Comparison of ENCODE assay signal across 24 cellular contexts in the genomic region with DNA sequence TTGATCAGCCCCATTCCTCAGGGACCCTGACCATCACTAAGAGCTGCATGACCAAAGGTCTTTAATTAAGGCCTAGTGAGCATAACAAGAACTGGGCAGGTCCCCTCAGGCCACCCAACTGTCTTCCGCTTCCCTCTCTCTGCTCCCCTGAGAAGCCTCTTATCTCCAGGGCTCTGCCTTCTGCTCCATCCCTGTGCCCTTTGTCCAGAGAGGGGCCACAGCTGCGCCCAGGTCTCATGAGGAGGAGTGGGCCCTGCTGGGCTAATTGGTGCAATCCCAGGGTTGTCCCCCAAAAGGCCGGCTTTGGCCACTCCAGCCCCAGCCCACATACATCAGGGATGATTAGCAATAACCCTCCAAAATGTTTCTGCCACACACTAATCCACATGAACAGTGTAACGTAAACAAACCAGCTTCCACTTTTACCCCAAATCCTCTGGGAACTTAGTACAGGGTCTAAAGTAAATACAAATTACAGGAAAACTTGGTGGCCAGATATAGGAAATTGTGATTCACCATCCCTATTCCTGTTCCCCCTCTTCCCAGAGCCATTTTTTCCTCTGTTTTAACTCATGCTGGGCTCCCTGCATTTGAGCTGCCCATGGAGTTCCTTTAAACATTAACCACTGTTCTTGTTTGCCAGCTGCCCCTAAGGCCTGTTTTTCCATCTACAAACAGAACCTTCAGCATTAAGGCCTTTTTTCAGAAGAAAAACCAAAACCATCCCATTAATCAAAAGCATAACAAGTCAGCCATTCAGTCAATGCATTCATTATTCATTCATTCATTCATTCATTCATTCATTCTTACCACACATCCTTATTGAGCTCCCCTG. TPM values are rescaled to one million over a fixed set of nuclear protein-coding genes. Genes with fewer than 3 reads are reported as not detected.
DNase-seq lines count a peak whose midpoint lies in the region; ATAC-seq, FAIRE-seq and TF ChIP-seq lines count a peak whose summit lies in the region.
"Had no signal": no experiment of that assay in that cellular context is flagged by ENCODE, and none has a peak within 500 bp of the region (broad histone marks: within the 10 kb centered on the region; RNA-seq: fewer than 3 reads in every experiment).

No MANE protein-coding gene starts in this region.

- POLR2A ChIA-PET in endothelial cell of umbilical vein (lab: Charles Lee) (no interaction called here), HepG2 (lab: Yijun Ruan, JAX) (no interaction called here)

- H3K4me1 ChIP-seq in endothelial cell of umbilical vein (ENCODE audit: control insufficient read depth, extremely low read depth, insufficient read depth, low read length) (peaks cover 9% of the 10 kb centered on the region), HepG2 (ENCODE audit: insufficient read depth, low read length) (peaks cover 22% of the 10 kb centered on the region)

- no peak for DNase-seq in activated T-cell treated with anti-CD3 and anti-CD28 coated beads, Interleukin-2, amount 50 U/mL, for 72 hours
- no peak for DNase-seq in activated T-cell treated with anti-CD3 and anti-CD28 coated beads, Interleukin-2, amount 50 U/mL, for 48 hours
- DNase-seq in endothelial cell of umbilical vein (ENCODE audit: low read depth, low spot score): peak; percentile 38
- peak; percentile 46 for DNase-seq in HepG2 (ENCODE audit: low spot score)
- no peak for DNase-seq in GM13977 (ENCODE audit: low spot score)
- no peak for DNase-seq in NCI-H1694 treated with DMSO at 0.1 percent for 48 hours (lab: John Stamatoyannopoulos, UW)
- DNase-seq: 8988T; activated CD4-positive, alpha-beta T cell treated with anti-CD3 and anti-CD28 coated beads, Interleukin-2, amount 50 U/mL, for 1 hour; activated naive CD4-positive, alpha-beta T cell; anterior cingulate cortex; effector CD8-positive, alpha-beta T cell; esophagus squamous epithelium; GF-D8; NCI-H1417 treated with DMSO at 0.1 percent for 48 hours; NCI-H748 treated with DMSO at 0.1 percent for 48 hours; SHP77 treated with DMSO at 0.1 percent for 48 hours had no signal

- H3K27ac Mint-ChIP-seq in activated T-cell treated with anti-CD3 and anti-CD28 coated beads, Interleukin-2, amount 50 U/mL, for 72 hours: peak overlapping the region; percentile 57
- H3K27ac Mint-ChIP-seq: stimulated activated effector memory CD8-positive, alpha-beta T cell treated with anti-CD3 and anti-CD28 coated beads, Interleukin-12 subunit alpha, Interleukin-12 subunit beta, amount 100 ng/mL, for 72 hours had no signal

- H3K9me3 ChIP-seq in endothelial cell of umbilical vein (replicated peaks; ENCODE audit: control insufficient read depth, insufficient read depth, low read length) (no peaks in the 10 kb centered on the region), HepG2 (ENCODE audit: low read length) (no peaks in the 10 kb centered on the region)
- H3K9me3 ChIP-seq: esophagus squamous epithelium, tibial nerve had no signal

- H3K9ac ChIP-seq in endothelial cell of umbilical vein (replicated peaks; ENCODE audit: extremely low read depth, insufficient read depth, low read length) (no peak overlapping the region), HepG2 (ENCODE audit: insufficient read depth, low read depth, low read length) (no peak overlapping the region)

- TF ChIP-seq POLR2A in endothelial cell of umbilical vein (IDR thresholded peaks at IDR 0.05; ENCODE audit: low read depth, low read length) (no peak), HepG2 (IDR thresholded peaks at IDR 0.05; ENCODE audit: insufficient read depth in 1 of 2, low read depth in 2 of 2, low read length in 2 of 2) (no peak)

- in situ Hi-C loops in HepG2 (cut with HindIII; ENCODE audit: extremely low pct_ligation_motif_present, low pct_unique_long_range_greater_than_20kb): loop anchor here (5.0 kb wide), 1 partner anchor 103 kb away; no protein-coding TSS in a partner anchor
- in situ Hi-C loops in GM13977 (cut with MboI; ENCODE audit: low pct_unique_long_range_greater_than_20kb, low sequenced_read_pairs, unreplicated experiment): no loop called here

- TF ChIP-seq EP300 in HepG2 (IDR thresholded peaks at IDR 0.05; ENCODE audit: low read depth in 2 of 2, low read length in 2 of 2) (no peak), HepG2 (CRISPR knock-in tag; IDR thresholded peaks at IDR 0.05; ENCODE audit: borderline replicate concordance) (no peak)

- no peaks in the 10 kb centered on the region for H3K79me2 ChIP-seq in endothelial cell of umbilical vein (ENCODE audit: control insufficient read depth, insufficient read depth, low read length)
- no peaks in the 10 kb centered on the region for H3K79me2 ChIP-seq in HepG2 (ENCODE audit: insufficient read depth, low read length)

- no peaks in the 10 kb centered on the region for H3K36me3 Mint-ChIP-seq in activated T-cell treated with anti-CD3 and anti-CD28 coated beads, Interleukin-2, amount 50 U/mL, for 72 hours (ENCODE audit: insufficient read depth in 2 of 2)
- H3K36me3 Mint-ChIP-seq: stimulated activated effector memory CD8-positive, alpha-beta T cell treated with anti-CD3 and anti-CD28 coated beads, Interleukin-12 subunit alpha, Interleukin-12 subunit beta, amount 100 ng/mL, for 72 hours had no signal

- dilution Hi-C loops in endothelial cell of umbilical vein (cut with MboI; ENCODE audit: extremely low pct_ligation_motif_present, low sequenced_read_pairs): no loop called here

- H3K4me3 Mint-ChIP-seq in activated T-cell treated with anti-CD3 and anti-CD28 coated beads, Interleukin-2, amount 50 U/mL, for 72 hours: no peak overlapping the region
- H3K4me3 Mint-ChIP-seq: central memory CD8-positive, alpha-beta T cell; stimulated activated effector memory CD8-positive, alpha-beta T cell treated with anti-CD3 and anti-CD28 coated beads, Interleukin-12 subunit alpha, Interleukin-12 subunit beta, amount 100 ng/mL, for 72 hours had no signal

- TF ChIP-seq CTCF in endothelial cell of umbilical vein (IDR thresholded peaks at IDR 0.05; ENCODE audit: extremely low read depth in 1 of 2, insufficient read depth in 1 of 2, low read depth in 1 of 2, low read length in 2 of 2) (no peak), HepG2 (CRISPR knock-in tag; IDR thresholded peaks at IDR 0.05) (no peak), GM13977 (IDR thresholded peaks at IDR 0.05; ENCODE audit: extremely low read depth, insufficient read depth, missing control alignments) (no peak)

- no peaks in the 10 kb centered on the region for H4K20me1 ChIP-seq in endothelial cell of umbilical vein (replicated peaks; ENCODE audit: control insufficient read depth, extremely low read depth, insufficient read depth, low read length)
- no peaks in the 10 kb centered on the region for H4K20me1 ChIP-seq in HepG2 (ENCODE audit: insufficient read depth, low read length)

- H3K4me3 ChIP-seq in endothelial cell of umbilical vein (replicated peaks in 1 of 3; ENCODE audit: insufficient read depth in 1 of 3, low read depth in 1 of 3, low read length in 3 of 3) (no peak overlapping the region), HepG2 (replicated peaks in 1 of 3; ENCODE audit: insufficient read depth in 1 of 3, low read depth in 2 of 3, low read length in 3 of 3) (no peak overlapping the region; a peak in 1 of 6 replicates)
- H3K4me3 ChIP-seq: esophagus squamous epithelium, tibial nerve had no signal

- H3K27me3 Mint-ChIP-seq in activated T-cell treated with anti-CD3 and anti-CD28 coated beads, Interleukin-2, amount 50 U/mL, for 72 hours (ENCODE audit: low read depth): peaks cover 8% of the 10 kb centered on the region
- H3K27me3 Mint-ChIP-seq: central memory CD8-positive, alpha-beta T cell had no signal

- no peak for TF ChIP-seq RAD21 in HepG2 (CRISPR knock-in tag; IDR thresholded peaks at IDR 0.05)

- H3K36me3 ChIP-seq in endothelial cell of umbilical vein (ENCODE audit: control insufficient read depth in 2 of 2, extremely low read depth in 1 of 2, insufficient read depth in 2 of 2, low read length in 2 of 2) (no peaks in the 10 kb centered on the region), HepG2 (replicated peaks in 1 of 2; ENCODE audit: control insufficient read depth in 1 of 2, insufficient read depth in 2 of 2, low read length in 2 of 2) (no peaks in the 10 kb centered on the region)
- H3K36me3 ChIP-seq: esophagus squamous epithelium, tibial nerve had no signal

- H3K27ac ChIP-seq in endothelial cell of umbilical vein (ENCODE audit: insufficient read depth, low read depth, low read length) (no peak overlapping the region), HepG2 (ENCODE audit: extremely low read length, insufficient read depth, low read length) (no peak overlapping the region)
- H3K27ac ChIP-seq: esophagus squamous epithelium had no signal

- intact Hi-C loops in endothelial cell of umbilical vein (cut with micrococcal nuclease): no loop called here
- intact Hi-C loops in HepG2 (cut with micrococcal nuclease; ENCODE audit: unreplicated experiment): loop anchor here (5.0 to 10.0 kb wide), 2 partner anchors 58 to 880 kb away; no protein-coding TSS in a partner anchor

- peak overlapping the region; percentile 42 for H3K4me2 ChIP-seq in endothelial cell of umbilical vein (ENCODE audit: insufficient read depth, low read length)
- H3K4me2 ChIP-seq in HepG2 (ENCODE audit: low read depth, low read length): peak overlapping the region; percentile 66

- WGBS in HepG2 (ENCODE audit: low lambda C conversion rate): 4% methylated on average over 4 of the region's 4 CpGs

- no peaks in the 10 kb centered on the region for H3K9me1 ChIP-seq in endothelial cell of umbilical vein (replicated peaks; ENCODE audit: control insufficient read depth, extremely low read depth, insufficient read depth, low read length)

- BruUV-seq in endothelial cell of umbilical vein (replicated peaks; lab: Mats Ljungman, UMichigan) (no TSS peak), HepG2 (replicated peaks; lab: Mats Ljungman, UMichigan) (no TSS peak)

- CTCF ChIA-PET in endothelial cell of umbilical vein (lab: Charles Lee): interaction anchor here (0.8 to 5.9 kb wide), 25 partner anchors 9 to 464 kb away, joined by 3 to 92 read pairs (median 5); a partner anchor contains a TSS
- CTCF ChIA-PET in HepG2 (lab: Yijun Ruan, JAX; ENCODE audit: low intra/inter-chr PET ratio, low total read pairs): interaction anchor here (2.6 to 2.7 kb wide), 2 partner anchors 104 to 332 kb away, joined by 7 to 32 read pairs; no protein-coding TSS in a partner anchor

- peaks cover 4 to 6% of the 10 kb centered on the region in 2 experiments for H3K27me3 ChIP-seq in endothelial cell of umbilical vein (ENCODE audit: control insufficient read depth in 2 of 2, insufficient read depth in 2 of 2, low read length in 2 of 2)
- no peaks in the 10 kb centered on the region for H3K27me3 ChIP-seq in HepG2 (ENCODE audit: control insufficient read depth in 1 of 2, insufficient read depth in 2 of 2, low read length in 2 of 2)
- H3K27me3 ChIP-seq: esophagus squamous epithelium, tibial nerve had no signal

- peaks cover 46% of the 10 kb centered on the region for H3K4me1 Mint-ChIP-seq in activated T-cell treated with anti-CD3 and anti-CD28 coated beads, Interleukin-2, amount 50 U/mL, for 72 hours (ENCODE audit: low read depth)
- H3K4me1 Mint-ChIP-seq: central memory CD8-positive, alpha-beta T cell had no signal

- H3K9me3 Mint-ChIP-seq in activated T-cell treated with anti-CD3 and anti-CD28 coated beads, Interleukin-2, amount 50 U/mL, for 72 hours: no peaks in the 10 kb centered on the region
- H3K9me3 Mint-ChIP-seq: central memory CD8-positive, alpha-beta T cell; stimulated activated effector memory CD8-positive, alpha-beta T cell treated with anti-CD3 and anti-CD28 coated beads, Interleukin-12 subunit alpha, Interleukin-12 subunit beta, amount 100 ng/mL, for 72 hours had no signal

- no peak for ATAC-seq in activated T-cell treated with anti-CD3 and anti-CD28 coated beads, Interleukin-2, amount 50 U/mL, for 72 hours (replicated peaks in 1 of 2)
- ATAC-seq in HepG2: peak; percentile 81
- ATAC-seq in HG03025 (IDR thresholded peaks at IDR 0.05; ENCODE audit: low FRiP score, unreplicated experiment): no peak
- no peak for ATAC-seq in HG02571 (IDR thresholded peaks at IDR 0.05; ENCODE audit: unreplicated experiment)
- ATAC-seq: stimulated activated effector memory CD8-positive, alpha-beta T cell treated with anti-CD3 and anti-CD28 coated beads, Interleukin-12 subunit alpha, Interleukin-12 subunit beta, amount 100 ng/mL, for 72 hours had no signal

- peak overlapping the region; percentile 63 for H2AFZ ChIP-seq in endothelial cell of umbilical vein (ENCODE audit: low read depth, low read length)
- no peak overlapping the region for H2AFZ ChIP-seq in HepG2 (ENCODE audit: low read length)

- peak; percentile 62 for FAIRE-seq in endothelial cell of umbilical vein (lab: Jason Lieb, UNC)
- peak; percentile 86 for FAIRE-seq in HepG2 (lab: Jason Lieb, UNC)
- FAIRE-seq: H54, keratinocyte had no signal

RNA-seq across cellular contexts. Expression of a gene that starts 34.6 kb away (rescaled TPM):
- total RNA-seq in activated T-cell treated with anti-CD3 and anti-CD28 coated beads, Interleukin-2, amount 50 U/mL, for 72 hours: 10 to 100 TPM; 12.0 to 15.1 TPM
- total RNA-seq in endothelial cell of umbilical vein (153 and 164 TPM in 2 replicates), HepG2 (2016; rRNA removed; fragmentation: Illumina TruSeq; extraction: Trizol) (not detected in 2 replicates)
- polyA plus RNA-seq in endothelial cell of umbilical vein (221 and 241 TPM in 2 replicates), HepG2 (2011; rRNA removed) (not detected in 2 replicates)
- polyA plus RNA-seq in endothelial cell of umbilical vein (2011; cell fraction: cytosol; rRNA removed): 93.2 and 148 TPM in 2 replicates
- polyA plus RNA-seq in endothelial cell of umbilical vein (2011; cell fraction: nucleus; rRNA removed): 50.3 and 61.3 TPM in 2 replicates
- polyA plus RNA-seq in endothelial cell of umbilical vein (2012): 90.3 and 91.1 TPM in 2 replicates
- polyA minus RNA-seq in endothelial cell of umbilical vein: 21.3 and 31.6 TPM in 2 replicates
- 14.2 TPM for polyA minus RNA-seq in endothelial cell of umbilical vein (2011; cell fraction: cytosol; rRNA and poly(A)+ RNA removed)
- polyA minus RNA-seq in endothelial cell of umbilical vein (2011; cell fraction: nucleus; rRNA and poly(A)+ RNA removed): 12.1 and 21.8 TPM in 2 replicates
- total RNA-seq in HepG2 (2016; cell fraction: cytosol; rRNA removed; fragmentation: Illumina TruSeq; extraction: Trizol; ENCODE audit: low read depth): not detected in 2 replicates
- not detected in 2 replicates for total RNA-seq in HepG2 (2016; cell fraction: insoluble cytoplasmic fraction; rRNA removed; fragmentation: Illumina TruSeq; extraction: Trizol)
- not detected in 2 replicates for total RNA-seq in HepG2 (2016; cell fraction: membrane; rRNA removed; fragmentation: Illumina TruSeq; extraction: Trizol)
- not detected in 2 replicates for total RNA-seq in HepG2 (2016; cell fraction: nucleus; rRNA removed; fragmentation: Illumina TruSeq; extraction: Trizol)
- polyA plus RNA-seq in HepG2 (2011; cell fraction: cytosol; rRNA removed): not detected in 2 replicates
- polyA plus RNA-seq in HepG2 (2011; cell fraction: nucleus; rRNA removed): not detected in 2 replicates
- not detected in 2 replicates for polyA plus RNA-seq in HepG2 (2012)
- not detected in 2 replicates for polyA plus RNA-seq in HepG2 (2016; cell fraction: cytosol; fragmentation: Illumina TruSeq; extraction: Trizol; ENCODE audit: low read depth)
- not detected in 2 replicates for polyA plus RNA-seq in HepG2 (2016; cell fraction: insoluble cytoplasmic fraction; fragmentation: Illumina TruSeq; extraction: Trizol; ENCODE audit: low read depth)
- polyA plus RNA-seq in HepG2 (2016; cell fraction: membrane; fragmentation: Illumina TruSeq; extraction: Trizol; ENCODE audit: low read depth): not detected in 2 replicates
- not detected in 2 replicates for polyA plus RNA-seq in HepG2 (2016; cell fraction: nucleus; fragmentation: Illumina TruSeq; extraction: Trizol; ENCODE audit: insufficient read depth, low read depth)
- 8.6 TPM in 1 of 2 replicates, not detected in the other for polyA minus RNA-seq in HepG2 (2011; rRNA and poly(A)+ RNA removed; ENCODE audit: low replicate concordance)
- polyA minus RNA-seq in HepG2 (2011; cell fraction: cytosol; rRNA and poly(A)+ RNA removed): not detected in 2 replicates
- polyA minus RNA-seq in HepG2 (2011; cell fraction: nucleus; rRNA and poly(A)+ RNA removed): not detected in 2 replicates
- polyA plus RNA-seq: neural cell had no signal

RNA-seq across cellular contexts. Expression of a gene that starts 35.4 kb away (rescaled TPM):
- 10 to 100 TPM; 21.7 to 25.9 TPM for total RNA-seq in activated T-cell treated with anti-CD3 and anti-CD28 coated beads, Interleukin-2, amount 50 U/mL, for 72 hours
- 51.9 and 58.9 TPM in 2 replicates for total RNA-seq in endothelial cell of umbilical vein
- polyA plus RNA-seq in endothelial cell of umbilical vein: 93.6 and 105 TPM in 2 replicates
- 83.3 and 85.6 TPM in 2 replicates for polyA plus RNA-seq in endothelial cell of umbilical vein (2011; cell fraction: cytosol; rRNA removed)
- polyA plus RNA-seq in endothelial cell of umbilical vein (2011; cell fraction: nucleus; rRNA removed): 39.1 and 41.0 TPM in 2 replicates
- polyA plus RNA-seq in endothelial cell of umbilical vein (2012): 75.0 and 98.9 TPM in 2 replicates
- 43.6 and 51.2 TPM in 2 replicates for polyA minus RNA-seq in endothelial cell of umbilical vein
- 8.7 TPM for polyA minus RNA-seq in endothelial cell of umbilical vein (2011; cell fraction: cytosol; rRNA and poly(A)+ RNA removed)
- polyA minus RNA-seq in endothelial cell of umbilical vein (2011; cell fraction: nucleus; rRNA and poly(A)+ RNA removed): 11.1 and 11.8 TPM in 2 replicates
- 5.3 and 8.4 TPM in 2 replicates for total RNA-seq in HepG2 (2016; rRNA removed; fragmentation: Illumina TruSeq; extraction: Trizol)
- 3.1 and 3.7 TPM in 2 replicates for total RNA-seq in HepG2 (2016; cell fraction: cytosol; rRNA removed; fragmentation: Illumina TruSeq; extraction: Trizol; ENCODE audit: low read depth)
- 3.9 and 9.3 TPM in 2 replicates for total RNA-seq in HepG2 (2016; cell fraction: insoluble cytoplasmic fraction; rRNA removed; fragmentation: Illumina TruSeq; extraction: Trizol)
- 7.2 TPM in 2 replicates for total RNA-seq in HepG2 (2016; cell fraction: membrane; rRNA removed; fragmentation: Illumina TruSeq; extraction: Trizol)
- 7.5 and 7.8 TPM in 2 replicates for total RNA-seq in HepG2 (2016; cell fraction: nucleus; rRNA removed; fragmentation: Illumina TruSeq; extraction: Trizol)
- 6.3 and 9.2 TPM in 2 replicates for polyA plus RNA-seq in HepG2 (2011; rRNA removed)
- polyA plus RNA-seq in HepG2 (2011; cell fraction: cytosol; rRNA removed): 6.7 and 8.2 TPM in 2 replicates
- polyA plus RNA-seq in HepG2 (2011; cell fraction: nucleus; rRNA removed): 5.6 and 6.2 TPM in 2 replicates
- polyA plus RNA-seq in HepG2 (2012): 5.3 and 6.5 TPM in 2 replicates
- 3.8 and 4.6 TPM in 2 replicates for polyA plus RNA-seq in HepG2 (2016; cell fraction: cytosol; fragmentation: Illumina TruSeq; extraction: Trizol; ENCODE audit: low read depth)
- 4.9 and 6.3 TPM in 2 replicates for polyA plus RNA-seq in HepG2 (2016; cell fraction: insoluble cytoplasmic fraction; fragmentation: Illumina TruSeq; extraction: Trizol; ENCODE audit: low read depth)
- polyA plus RNA-seq in HepG2 (2016; cell fraction: membrane; fragmentation: Illumina TruSeq; extraction: Trizol; ENCODE audit: low read depth): 8.5 and 9.0 TPM in 2 replicates
- polyA plus RNA-seq in HepG2 (2016; cell fraction: nucleus; fragmentation: Illumina TruSeq; extraction: Trizol; ENCODE audit: insufficient read depth, low read depth): 16.3 TPM in 2 replicates
- 5.4 and 13.1 TPM in 2 replicates for polyA minus RNA-seq in HepG2 (2011; rRNA and poly(A)+ RNA removed; ENCODE audit: low replicate concordance)
- polyA minus RNA-seq in HepG2 (2011; cell fraction: cytosol; rRNA and poly(A)+ RNA removed): 4.3 and 5.8 TPM in 2 replicates
- polyA minus RNA-seq in HepG2 (2011; cell fraction: nucleus; rRNA and poly(A)+ RNA removed): 1.7 and 2.2 TPM in 2 replicates

Comparison
In these comparisons a context has a peak if more than half of its experiments do, and no peak if none do; other contexts are left out.
1. DNase-seq: peak in endothelial cell of umbilical vein (single experiment) and HepG2 (single experiment); none in activated T-cell treated with anti-CD3 and anti-CD28 coated beads, Interleukin-2, amount 50 U/mL, for 72 hours (0 of 2), activated T-cell treated with anti-CD3 and anti-CD28 coated beads, Interleukin-2, amount 50 U/mL, for 48 hours (0 of 2), GM13977 (single experiment) and NCI-H1694 treated with DMSO at 0.1 percent for 48 hours (single experiment).
2. RNA of a gene that starts 34.6 kb away (total RNA-seq): 153 to 164 TPM in endothelial cell of umbilical vein and 12.0 to 15.1 TPM in activated T-cell treated with anti-CD3 and anti-CD28 coated beads, Interleukin-2, amount 50 U/mL, for 72 hours; not detected in HepG2; every median in the first group is over 10 times any median in the second.